Comparison of ENCODE assay signal across 12 cellular contexts in genomic region chr12:108722463-108722862, GRCh38. TPM values are rescaled to one million over a fixed set of nuclear protein-coding genes. Genes with fewer than 3 reads are reported as not detected.
DNase-seq lines count a peak whose midpoint lies in the region; ATAC-seq and TF ChIP-seq lines count a peak whose summit lies in the region.
"Had no signal": no experiment of that assay in that cellular context is flagged by ENCODE, and none has a peak within 500 bp of the region (broad histone marks: within the 10 kb centered on the region; RNA-seq: fewer than 3 reads in every experiment).

No MANE protein-coding gene starts in this region.

- CTCF ChIA-PET in naive thymus-derived CD4-positive, alpha-beta T cell (lab: Charles Lee): no interaction called here

- H3K27me3 ChIP-seq in right atrium auricular region (no peaks in the 10 kb centered on the region), uterus (no peaks in the 10 kb centered on the region)
- no peaks in the 10 kb centered on the region for H3K27me3 ChIP-seq in naive thymus-derived CD4-positive, alpha-beta T cell (ENCODE audit: control insufficient read depth in 2 of 2, insufficient read depth in 2 of 2, low read length in 2 of 2)

- H3K27ac Mint-ChIP-seq in nephron: peak overlapping the region; percentile 80 to 88 (median 83)
- H3K27ac Mint-ChIP-seq in naive thymus-derived CD4-positive, alpha-beta T cell: no peak overlapping the region
- H3K27ac Mint-ChIP-seq: activated CD4-positive, alpha-beta memory T cell treated with anti-CD3 and anti-CD28 coated beads for 36 hours; activated naive CD4-positive, alpha-beta T cell treated with anti-CD3 and anti-CD28 coated beads, Interleukin-2, amount 10 ng/mL, durations not matched to agents 7 days and 5 days had no signal

- TF ChIP-seq CTCF in right atrium auricular region (IDR thresholded peaks at IDR 0.05): no peak
- no peak for TF ChIP-seq CTCF in coronary artery (IDR thresholded peaks at IDR 0.05)
- no peak for TF ChIP-seq CTCF in nephron (IDR thresholded peaks at IDR 0.05; ENCODE audit: unreplicated experiment in 3 of 3)
- no peak for TF ChIP-seq CTCF in uterus (IDR thresholded peaks at IDR 0.05)

- H3K4me3 Mint-ChIP-seq in nephron: peak overlapping the region in 1 of 3 experiments; percentile 13
- no peak overlapping the region for H3K4me3 Mint-ChIP-seq in naive thymus-derived CD4-positive, alpha-beta T cell
- H3K4me3 Mint-ChIP-seq: activated CD4-positive, alpha-beta memory T cell treated with anti-CD3 and anti-CD28 coated beads for 36 hours; activated naive CD4-positive, alpha-beta T cell treated with anti-CD3 and anti-CD28 coated beads, Interleukin-2, amount 10 ng/mL, durations not matched to agents 7 days and 5 days had no signal

- no peaks in the 10 kb centered on the region for H3K27me3 Mint-ChIP-seq in nephron (ENCODE audit: low read depth)
- peaks cover 0 to 2% (median 0%) of the 10 kb centered on the region in 5 donors for H3K27me3 Mint-ChIP-seq in naive thymus-derived CD4-positive, alpha-beta T cell
- H3K27me3 Mint-ChIP-seq: activated CD4-positive, alpha-beta memory T cell treated with anti-CD3 and anti-CD28 coated beads for 36 hours; activated naive CD4-positive, alpha-beta T cell treated with anti-CD3 and anti-CD28 coated beads, Interleukin-2, amount 10 ng/mL, durations not matched to agents 7 days and 5 days had no signal

- H3K4me1 Mint-ChIP-seq in nephron: peaks cover 68% of the 10 kb centered on the region
- peaks cover 9 to 32% (median 13%) of the 10 kb centered on the region in 7 donors for H3K4me1 Mint-ChIP-seq in naive thymus-derived CD4-positive, alpha-beta T cell

- H3K4me3 ChIP-seq in right atrium auricular region: no peak overlapping the region
- peak overlapping the region; percentile 29 for H3K4me3 ChIP-seq in coronary artery
- H3K4me3 ChIP-seq in uterus: no peak overlapping the region
- H3K4me3 ChIP-seq in naive thymus-derived CD4-positive, alpha-beta T cell (ENCODE audit: low read length): no peak overlapping the region

- intact Hi-C loops in left cardiac atrium (cut with DNase I) (no loop called here), uterus (cut with DNase I; ENCODE audit: low total_unique reads) (no loop called here)
- intact Hi-C loops in naive thymus-derived CD4-positive, alpha-beta T cell (cut with micrococcal nuclease): no loop called here

- H3K9me3 Mint-ChIP-seq in nephron: no peaks in the 10 kb centered on the region
- no peaks in the 10 kb centered on the region for H3K9me3 Mint-ChIP-seq in naive thymus-derived CD4-positive, alpha-beta T cell
- H3K9me3 Mint-ChIP-seq: activated CD4-positive, alpha-beta memory T cell treated with anti-CD3 and anti-CD28 coated beads for 36 hours; activated naive CD4-positive, alpha-beta T cell treated with anti-CD3 and anti-CD28 coated beads, Interleukin-2, amount 10 ng/mL, durations not matched to agents 7 days and 5 days had no signal

- H3K9me3 ChIP-seq in right atrium auricular region (no peaks in the 10 kb centered on the region), uterus (no peaks in the 10 kb centered on the region)
- no peaks in the 10 kb centered on the region for H3K9me3 ChIP-seq in naive thymus-derived CD4-positive, alpha-beta T cell (ENCODE audit: control insufficient read depth in 2 of 3, low read length in 3 of 3)

- peak overlapping the region; percentile 64 to 73 for H3K27ac ChIP-seq in right atrium auricular region
- peak overlapping the region; percentile 17 to 82 for H3K27ac ChIP-seq in coronary artery
- peak overlapping the region; percentile 72 to 76 for H3K27ac ChIP-seq in uterus
- no peak overlapping the region for H3K27ac ChIP-seq in naive thymus-derived CD4-positive, alpha-beta T cell (ENCODE audit: low read depth, low read length)

- POLR2A ChIA-PET in naive thymus-derived CD4-positive, alpha-beta T cell (lab: Charles Lee): interaction anchor here (0.8 kb wide), 1 partner anchor 33 kb away, joined by 3 read pairs; no protein-coding TSS in a partner anchor

- no peak for TF ChIP-seq POLR2A in uterus (IDR thresholded peaks at IDR 0.05)

- DNase-seq in right atrium auricular region (ENCODE audit: low spot score): no peak
- DNase-seq in left cardiac atrium: no peak
- DNase-seq in coronary artery (ENCODE audit: low spot score): no peak
- no peak for DNase-seq in uterus
- no peak for DNase-seq in activated effector memory CD4-positive, alpha-beta T cell treated with anti-CD3 and anti-CD28 coated beads, Interleukin-2, amount 50 U/mL, for 16 hours
- no peak for DNase-seq in left lobe of liver (ENCODE audit: low spot score)
- DNase-seq in naive thymus-derived CD4-positive, alpha-beta T cell: no peak
- DNase-seq: activated CD4-positive, alpha-beta memory T cell treated with anti-CD3 and anti-CD28 coated beads for 36 hours; activated naive CD4-positive, alpha-beta T cell treated with anti-CD3 and anti-CD28 coated beads, Interleukin-2, amount 10 ng/mL, durations not matched to agents 7 days and 5 days; NCI-H2029; stimulated activated CD4-positive, alpha-beta T cell treated with anti-CD3 and anti-CD28 coated beads, Interleukin-15, amount 100 ng/mL, for 24 hours had no signal

- ATAC-seq in left cardiac atrium (no peak), left lobe of liver (no peak)
- no peak for ATAC-seq in naive thymus-derived CD4-positive, alpha-beta T cell

- H3K4me1 ChIP-seq in right atrium auricular region (peaks cover 0 to 82% of the 10 kb centered on the region in 2 donors), uterus (peaks cover 6 to 31% of the 10 kb centered on the region in 2 donors)
- no peaks in the 10 kb centered on the region for H3K4me1 ChIP-seq in naive thymus-derived CD4-positive, alpha-beta T cell (ENCODE audit: control insufficient read depth in 2 of 2, insufficient read depth in 2 of 2, low read length in 2 of 2)

- H3K36me3 ChIP-seq in right atrium auricular region (no peaks in the 10 kb centered on the region), uterus (no peaks in the 10 kb centered on the region)
- H3K36me3 ChIP-seq in naive thymus-derived CD4-positive, alpha-beta T cell (ENCODE audit: control insufficient read depth in 2 of 3, insufficient read depth in 3 of 3, low read length in 3 of 3): no peaks in the 10 kb centered on the region

- H3K36me3 Mint-ChIP-seq in nephron (ENCODE audit: low read depth): peaks cover 3% of the 10 kb centered on the region
- H3K36me3 Mint-ChIP-seq in naive thymus-derived CD4-positive, alpha-beta T cell: peaks cover 0 to 3% (median 0%) of the 10 kb centered on the region in 5 donors
- H3K36me3 Mint-ChIP-seq: activated CD4-positive, alpha-beta memory T cell treated with anti-CD3 and anti-CD28 coated beads for 36 hours; activated naive CD4-positive, alpha-beta T cell treated with anti-CD3 and anti-CD28 coated beads, Interleukin-2, amount 10 ng/mL, durations not matched to agents 7 days and 5 days had no signal

RNA-seq across cellular contexts. Expression of gene CORO1C, which starts 8.9 kb away (rescaled TPM):
- total RNA-seq in right atrium auricular region (10 to 100 TPM; 59.6 to 70.7 TPM), left cardiac atrium (100 to 1,000 TPM in 1 of 2 donors, 10 to 100 TPM in 1; 95.0 to 109 TPM), uterus (100 to 1,000 TPM; 129 to 357 (median 235) TPM), left lobe of liver (39.2 TPM)
- total RNA-seq in naive thymus-derived CD4-positive, alpha-beta T cell: 10 to 100 TPM in 3 of 5 experiments, 1 to 10 TPM in 2; 7.6 to 71.8 (median 15.7) TPM
- 1 to 10 TPM; 2.5 to 4.0 TPM for polyA plus RNA-seq in naive thymus-derived CD4-positive, alpha-beta T cell

Comparison
In these comparisons a context has a peak if more than half of its experiments do, and no peak if none do; other contexts are left out.
1. H3K27ac Mint-ChIP-seq: peak in nephron (3 of 3); none in naive thymus-derived CD4-positive, alpha-beta T cell (0 of 9).